In genomic region chr14:52131640-52132320, GRCh38 we compare ENCODE assay signal across 8 cellular contexts.
DNase-seq lines count a peak whose midpoint lies in the region; ATAC-seq, FAIRE-seq and TF ChIP-seq lines count a peak whose summit lies in the region.

No MANE protein-coding gene starts in this region.

- H4K20me1 ChIP-seq in endothelial cell of umbilical vein (replicated peaks; ENCODE audit: control insufficient read depth, extremely low read depth, insufficient read depth, low read length): no peaks in the 10 kb centered on the region

- dilution Hi-C loops in endothelial cell of umbilical vein (cut with MboI; ENCODE audit: extremely low pct_ligation_motif_present, low sequenced_read_pairs): no loop called here

- H4K5ac ChIP-seq in mesendoderm (ENCODE audit: low read length): no peak overlapping the region

- H2BK5ac ChIP-seq in mesendoderm (ENCODE audit: low read length): no peak overlapping the region

- FAIRE-seq in endothelial cell of umbilical vein (lab: Jason Lieb, UNC): peak; percentile 96

- BruUV-seq in endothelial cell of umbilical vein (replicated peaks; lab: Mats Ljungman, UMichigan): no TSS peak

- no CpG with 5 or more reads among the region's 13 CpGs for WGBS in mesendoderm (ENCODE audit: extremely low coverage, insufficient coverage, low lambda C conversion rate)

- no peaks in the 10 kb centered on the region for H3K9me1 ChIP-seq in endothelial cell of umbilical vein (replicated peaks; ENCODE audit: control insufficient read depth, extremely low read depth, insufficient read depth, low read length)

- H3K23ac ChIP-seq in mesendoderm (ENCODE audit: low read length): no peak overlapping the region

- POLR2A ChIA-PET in endothelial cell of umbilical vein (lab: Charles Lee): no interaction called here

- CTCF ChIA-PET in endothelial cell of umbilical vein (lab: Charles Lee): interaction anchor here (1.1 to 1.8 kb wide), 7 partner anchors 60 to 355 kb away, joined by 3 to 9 read pairs (median 4); no protein-coding TSS in a partner anchor

- H3K4me2 ChIP-seq in endothelial cell of umbilical vein (ENCODE audit: insufficient read depth, low read length): peak overlapping the region; percentile 5
- H3K4me2 ChIP-seq in mesendoderm (ENCODE audit: low read length): no peak overlapping the region

- no peak overlapping the region for H3K56ac ChIP-seq in mesendoderm (ENCODE audit: low read length)

- no peak overlapping the region for H3K9ac ChIP-seq in endothelial cell of umbilical vein (replicated peaks; ENCODE audit: extremely low read depth, insufficient read depth, low read length)
- H3K9ac ChIP-seq in mesendoderm (ENCODE audit: low read length): no peak overlapping the region

- ATAC-seq in GM18498 (IDR thresholded peaks at IDR 0.05; ENCODE audit: unreplicated experiment): no peak

- no peak overlapping the region for H2AK5ac ChIP-seq in mesendoderm (ENCODE audit: low read length)

- H3K27me3 ChIP-seq in endothelial cell of umbilical vein (ENCODE audit: control insufficient read depth in 2 of 2, insufficient read depth in 2 of 2, low read length in 2 of 2): no peaks in the 10 kb centered on the region
- H3K27me3 ChIP-seq in mesendoderm (ENCODE audit: insufficient read depth, low read length, poor library complexity): no peaks in the 10 kb centered on the region

- H3K79me2 ChIP-seq in endothelial cell of umbilical vein (ENCODE audit: control insufficient read depth, insufficient read depth, low read length): no peaks in the 10 kb centered on the region
- H3K79me2 ChIP-seq in mesendoderm (ENCODE audit: control insufficient read depth, insufficient read depth, low read length): no peaks in the 10 kb centered on the region

- H3K9me3 ChIP-seq in endothelial cell of umbilical vein (replicated peaks; ENCODE audit: control insufficient read depth, insufficient read depth, low read length): no peaks in the 10 kb centered on the region

- no peak overlapping the region for H2BK15ac ChIP-seq in mesendoderm (replicated peaks; ENCODE audit: low read depth)

- H3K4me3 ChIP-seq in endothelial cell of umbilical vein (replicated peaks in 1 of 3; ENCODE audit: insufficient read depth in 1 of 3, low read depth in 1 of 3, low read length in 3 of 3) (no peak overlapping the region), mesendoderm (ENCODE audit: low read length) (no peak overlapping the region)

- no peak overlapping the region for H2BK120ac ChIP-seq in mesendoderm (ENCODE audit: low read depth, low read length)

- H3K27ac ChIP-seq in VCaP (no peak overlapping the region), endothelial cell of umbilical vein (ENCODE audit: insufficient read depth, low read depth, low read length) (no peak overlapping the region), mesendoderm (ENCODE audit: low read depth, low read length) (no peak overlapping the region)

- no peak overlapping the region for H2AFZ ChIP-seq in endothelial cell of umbilical vein (ENCODE audit: low read depth, low read length)

- TF ChIP-seq POLR2A in endothelial cell of umbilical vein (IDR thresholded peaks at IDR 0.05; ENCODE audit: low read depth, low read length): no peak

- H3K4me1 ChIP-seq in endothelial cell of umbilical vein (ENCODE audit: control insufficient read depth, extremely low read depth, insufficient read depth, low read length) (peaks cover 3% of the 10 kb centered on the region), mesendoderm (ENCODE audit: control insufficient read depth, low read depth, low read length) (no peaks in the 10 kb centered on the region)

- H4K8ac ChIP-seq in mesendoderm (ENCODE audit: low read depth, low read length): no peak overlapping the region

- peak; percentile 30 to 31 for DNase-seq in activated CD4-positive, alpha-beta T cell treated with anti-CD3 and anti-CD28 coated beads for 24 hours (ENCODE audit: low read depth in 2 of 2)
- DNase-seq in activated CD4-positive, alpha-beta T cell treated with anti-CD3 and anti-CD28 coated beads, Interleukin-2, amount 50 U/mL, for 4 hours: no peak
- DNase-seq in NCI-H187 treated with DMSO at 0.1 percent for 48 hours (lab: John Stamatoyannopoulos, UW) (peak; percentile 23), endothelial cell of umbilical vein (ENCODE audit: low read depth, low spot score) (peak; percentile 86), mesendoderm (peak; percentile 92)
- peak; percentile 18 to 19 for DNase-seq in stimulated activated CD8-positive, alpha-beta memory T cell treated with anti-CD3 and anti-CD28 coated beads, Interleukin-7, amount 100 ng/mL, for 4 hours (ENCODE audit: low read depth in 2 of 2)

- intact Hi-C loops in endothelial cell of umbilical vein (cut with micrococcal nuclease): loop anchor here (1.0 to 2.0 kb wide), 8 partner anchors 53 to 849 kb away; partner anchors contain the start of gene NID2

- H3K4ac ChIP-seq in mesendoderm (ENCODE audit: low read depth, low read length): no peak overlapping the region

- H3K36me3 ChIP-seq in endothelial cell of umbilical vein (ENCODE audit: control insufficient read depth in 2 of 2, extremely low read depth in 1 of 2, insufficient read depth in 2 of 2, low read length in 2 of 2): no peaks in the 10 kb centered on the region
- no peaks in the 10 kb centered on the region for H3K36me3 ChIP-seq in mesendoderm (ENCODE audit: control insufficient read depth, insufficient read depth, low read length)

- H3K79me1 ChIP-seq in mesendoderm (ENCODE audit: low read length): no peaks in the 10 kb centered on the region

- H3K18ac ChIP-seq in mesendoderm (ENCODE audit: low read length): no peak overlapping the region

- peak; percentile 75 for TF ChIP-seq CTCF in VCaP (conservative IDR thresholded peaks at IDR 0.05)
- peak; percentile 65 to 78 for TF ChIP-seq CTCF in endothelial cell of umbilical vein (IDR thresholded peaks at IDR 0.05; ENCODE audit: extremely low read depth in 1 of 2, insufficient read depth in 1 of 2, low read depth in 1 of 2, low read length in 2 of 2)

TF ChIP-seq in endothelial cell of umbilical vein, 7 proteins besides CTCF, POLR2A, EP300 and RAD21:
- TF ChIP-seq MAX (IDR thresholded peaks at IDR 0.05; ENCODE audit: insufficient read depth, insufficient read length) (no peak), EZH2 (IDR thresholded peaks at IDR 0.05; ENCODE audit: borderline replicate concordance, low read depth, low read length, severe bottlenecking) (no peak), MYC (IDR thresholded peaks at IDR 0.05; ENCODE audit: low read depth, low read length) (no peak), FOS (IDR thresholded peaks at IDR 0.05; ENCODE audit: borderline replicate concordance, insufficient read depth, low read length) (no peak), JUN (IDR thresholded peaks at IDR 0.05; ENCODE audit: borderline replicate concordance, insufficient read depth, insufficient read length, low read depth) (no peak), POLR2AphosphoS5 (IDR thresholded peaks at IDR 0.05; ENCODE audit: insufficient read depth, low read depth, low read length) (no peak), GATA2 (IDR thresholded peaks at IDR 0.05; ENCODE audit: insufficient read depth, insufficient read length, low read depth, low read length) (no peak)

Comparison
In these comparisons a context has a peak if more than half of its experiments do, and no peak if none do; other contexts are left out.
1. DNase-seq: peak in activated CD4-positive, alpha-beta T cell treated with anti-CD3 and anti-CD28 coated beads for 24 hours (2 of 2), NCI-H187 treated with DMSO at 0.1 percent for 48 hours (single experiment), endothelial cell of umbilical vein (single experiment), mesendoderm (single experiment) and stimulated activated CD8-positive, alpha-beta memory T cell treated with anti-CD3 and anti-CD28 coated beads, Interleukin-7, amount 100 ng/mL, for 4 hours (2 of 2); none in activated CD4-positive, alpha-beta T cell treated with anti-CD3 and anti-CD28 coated beads, Interleukin-2, amount 50 U/mL, for 4 hours (0 of 2).